Comparison of ENCODE assay signal across 13 cellular contexts in genomic region chr3:124395584-124396340, GRCh38.
DNase-seq lines count a peak whose midpoint lies in the region; ATAC-seq and TF ChIP-seq lines count a peak whose summit lies in the region.
"Had no signal": no experiment of that assay in that cellular context is flagged by ENCODE, and none has a peak within 500 bp of the region (broad histone marks: within the 10 kb centered on the region; RNA-seq: fewer than 3 reads in every experiment).

No MANE protein-coding gene starts in this region.

- no peak for TF ChIP-seq POLR2A in uterus (IDR thresholded peaks at IDR 0.05)

- no peaks in the 10 kb centered on the region for H3K27me3 ChIP-seq in right cardiac atrium (ENCODE audit: control insufficient read depth, insufficient read depth)
- no peaks in the 10 kb centered on the region for H3K27me3 ChIP-seq in uterus

- H3K36me3 ChIP-seq in uterus = no peaks in the 10 kb centered on the region

- intact Hi-C loops in right cardiac atrium (cut with DNase I) = no loop called here
- intact Hi-C loops in uterus (cut with DNase I; ENCODE audit: low total_unique reads) = no loop called here

- H3K27ac ChIP-seq in right cardiac atrium (ENCODE audit: low read length) (no peak overlapping the region), uterus (peak overlapping the region in 1 of 2 donors; percentile 49)
- H3K27ac ChIP-seq: A549 had no signal

- 13% methylated on average over 1 of the region's 1 CpG for WGBS in right cardiac atrium

- no peak for TF ChIP-seq CTCF in uterus (IDR thresholded peaks at IDR 0.05)

- H3K4me1 ChIP-seq in right cardiac atrium (ENCODE audit: control insufficient read depth, insufficient read depth, low read length) (peaks cover 4% of the 10 kb centered on the region), uterus (no peaks in the 10 kb centered on the region)
- H3K4me1 ChIP-seq: A549 had no signal

- H3K4me3 ChIP-seq in right cardiac atrium (ENCODE audit: low read length) (no peak overlapping the region), uterus (no peak overlapping the region)
- H3K4me3 ChIP-seq: A549 had no signal

- H3K9me3 ChIP-seq in right cardiac atrium (ENCODE audit: control insufficient read depth, low read length) (no peaks in the 10 kb centered on the region), uterus (no peaks in the 10 kb centered on the region)
- H3K9me3 ChIP-seq: A549 had no signal

- ATAC-seq in right cardiac atrium (peak; percentile 83 to 85), HG03432 (IDR thresholded peaks at IDR 0.05; ENCODE audit: unreplicated experiment) (no peak)
- ATAC-seq: A549, esophagus mucosa had no signal

- DNase-seq in NCI-H146 (lab: John Stamatoyannopoulos, UW) = peak; percentile 41
- no peak for DNase-seq in NCI-H146 treated with DMSO at 0.1 percent for 48 hours (lab: John Stamatoyannopoulos, UW; ENCODE audit: unreplicated experiment)
- peak; percentile 28 for DNase-seq in astrocyte of the hippocampus (ENCODE audit: low read depth, low spot score)
- DNase-seq in right cardiac atrium = peak; percentile 61 to 80 (median 72)
- peak; percentile 32 to 33 for DNase-seq in uterus
- no peak for DNase-seq in T-helper 1 cell
- DNase-seq in CD1c-positive myeloid dendritic cell (ENCODE audit: extremely low spot score) = no peak
- DNase-seq: activated CD4-positive, alpha-beta T cell treated with anti-CD3 and anti-CD28 coated beads, Interleukin-2, amount 50 U/mL, for 1 hour; central memory CD4-positive, alpha-beta T cell; T-helper 2 cell had no signal

Comparison
In these comparisons a context has a peak if more than half of its experiments do, and no peak if none do; other contexts are left out.
1. DNase-seq: peak in NCI-H146 (single experiment), astrocyte of the hippocampus (single experiment), right cardiac atrium (3 of 3) and uterus (2 of 2); none in NCI-H146 treated with DMSO at 0.1 percent for 48 hours (single experiment), T-helper 1 cell (0 of 5) and CD1c-positive myeloid dendritic cell (single experiment).